In the genomic region with DNA sequence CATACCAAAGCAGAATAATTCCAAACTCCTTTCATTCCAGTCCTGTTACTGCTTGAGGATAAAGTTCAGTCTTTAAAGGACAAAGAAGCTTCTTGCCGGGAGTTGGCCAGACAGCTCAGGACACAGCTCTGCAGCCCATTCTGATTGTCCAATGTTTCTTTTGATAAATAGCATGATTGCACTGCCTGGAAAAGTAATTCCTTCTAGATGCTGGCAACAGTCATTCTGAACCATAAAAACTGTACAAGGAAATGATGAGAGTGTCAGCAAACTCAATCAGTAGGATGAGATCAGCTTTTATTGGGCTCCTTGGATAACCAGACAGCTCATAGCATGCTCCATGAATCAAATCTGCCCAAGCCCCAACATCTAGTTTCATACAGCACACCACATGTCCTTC, we compare ENCODE assay signal across 30 cellular contexts.
A peak's percentile ranks its signal among the peaks of the same experiment; 100 is the strongest.
DNase-seq lines count a peak whose midpoint lies in the region; TF ChIP-seq lines count a peak whose summit lies in the region.
"Had no signal": no experiment of that assay in that cellular context is flagged by ENCODE, and none has a peak within 500 bp of the region (broad histone marks: within the 10 kb centered on the region; RNA-seq: fewer than 3 reads in every experiment).

No MANE protein-coding gene starts in this region.

- no peaks in the 10 kb centered on the region for H3K36me3 Mint-ChIP-seq in activated T-helper 2 cell treated with anti-CD3 and anti-CD28 coated beads, Interferon-gamma antibody, Interleukin-2, Interleukin-4, amounts not matched to agents 10 μg/mL and 5 μg/mL and 100 μg/mL, durations not matched to agents 14 hours and 24 hours and 36 hours (ENCODE audit: low read depth)
- H3K36me3 Mint-ChIP-seq: brain, WTC11 had no signal

- H3K9ac ChIP-seq in mesenchymal stem cell (ENCODE audit: low read length): peak overlapping the region; percentile 61
- H3K9ac ChIP-seq: parathyroid adenoma had no signal

- H3K4me3 Mint-ChIP-seq in activated T-helper 2 cell treated with anti-CD3 and anti-CD28 coated beads, Interferon-gamma antibody, Interleukin-2, Interleukin-4, amounts not matched to agents 10 μg/mL and 5 μg/mL and 100 μg/mL, durations not matched to agents 14 hours and 24 hours and 36 hours (ENCODE audit: low read depth): no peak overlapping the region
- H3K4me3 Mint-ChIP-seq: activated CD4-positive, alpha-beta T cell treated with anti-CD3 and anti-CD28 coated beads, Interleukin-2, amount 10 ng/mL, durations not matched to agents 7 days and 5 days; activated naive CD8-positive, alpha-beta T cell treated with anti-CD3 and anti-CD28 coated beads, Interleukin-2, amount 50 U/mL, for 24 hours; activated T-cell treated with anti-CD3 and anti-CD28 coated beads, Interleukin-2, amount 50 U/mL, for 24 hours; B cell; brain; nephron progenitor cell; WTC11 had no signal

- H3K14ac ChIP-seq in mesenchymal stem cell (ENCODE audit: low read length in 2 of 2): no peak overlapping the region

- H4K91ac ChIP-seq in mesenchymal stem cell (ENCODE audit: low read length): no peak overlapping the region

- no peak overlapping the region for H2BK15ac ChIP-seq in mesenchymal stem cell (ENCODE audit: low read depth, poor library complexity, severe bottlenecking)

- H3K36me3 ChIP-seq in ACC112 (ENCODE audit: insufficient read depth, low read length): no peaks in the 10 kb centered on the region
- no peaks in the 10 kb centered on the region for H3K36me3 ChIP-seq in mesenchymal stem cell (ENCODE audit: control insufficient read depth in 1 of 2, insufficient read depth in 2 of 2, low read depth in 1 of 2, low read length in 2 of 2)
- H3K36me3 ChIP-seq: right lobe of liver, vagina had no signal

- TF ChIP-seq CTCF in astrocyte of the spinal cord (IDR thresholded peaks at IDR 0.05; ENCODE audit: low read depth, low read length): no peak

- peaks cover 7% of the 10 kb centered on the region for H3K27me3 Mint-ChIP-seq in activated T-helper 2 cell treated with anti-CD3 and anti-CD28 coated beads, Interferon-gamma antibody, Interleukin-2, Interleukin-4, amounts not matched to agents 10 μg/mL and 5 μg/mL and 100 μg/mL, durations not matched to agents 14 hours and 24 hours and 36 hours (ENCODE audit: low read depth)
- H3K27me3 Mint-ChIP-seq: activated T-cell treated with anti-CD3 and anti-CD28 coated beads, Interleukin-2, amount 50 U/mL, for 24 hours; brain had no signal

- no peaks in the 10 kb centered on the region for H3K9me3 Mint-ChIP-seq in activated T-helper 2 cell treated with anti-CD3 and anti-CD28 coated beads, Interferon-gamma antibody, Interleukin-2, Interleukin-4, amounts not matched to agents 10 μg/mL and 5 μg/mL and 100 μg/mL, durations not matched to agents 14 hours and 24 hours and 36 hours
- H3K9me3 Mint-ChIP-seq: activated CD4-positive, alpha-beta T cell treated with anti-CD3 and anti-CD28 coated beads, Interleukin-2, amount 10 ng/mL, durations not matched to agents 7 days and 5 days; activated naive CD8-positive, alpha-beta T cell treated with anti-CD3 and anti-CD28 coated beads, Interleukin-2, amount 50 U/mL, for 24 hours; activated T-cell treated with anti-CD3 and anti-CD28 coated beads, Interleukin-2, amount 50 U/mL, for 24 hours; brain; nephron progenitor cell; WTC11 had no signal

- no peak overlapping the region for H3K4me2 ChIP-seq in mesenchymal stem cell (ENCODE audit: low read length, poor library complexity, severe bottlenecking)

- H4K8ac ChIP-seq in mesenchymal stem cell (ENCODE audit: low read length): no peak overlapping the region

- H3K4me1 ChIP-seq in ACC112 (ENCODE audit: control insufficient read depth, insufficient read depth, low read length, unreplicated experiment) (peaks cover 15% of the 10 kb centered on the region), mesenchymal stem cell (ENCODE audit: control insufficient read depth, insufficient read depth, low read depth, low read length) (peaks cover 4% of the 10 kb centered on the region)
- H3K4me1 ChIP-seq: foreskin keratinocyte, parathyroid adenoma, right lobe of liver had no signal

- peak overlapping the region in 1 of 2 experiments; percentile 50 for H3K18ac ChIP-seq in mesenchymal stem cell (ENCODE audit: low read depth in 1 of 2, low read length in 2 of 2)

- no peaks in the 10 kb centered on the region for H3K4me1 Mint-ChIP-seq in activated T-helper 2 cell treated with anti-CD3 and anti-CD28 coated beads, Interferon-gamma antibody, Interleukin-2, Interleukin-4, amounts not matched to agents 10 μg/mL and 5 μg/mL and 100 μg/mL, durations not matched to agents 14 hours and 24 hours and 36 hours (ENCODE audit: low read depth)
- H3K4me1 Mint-ChIP-seq: activated CD4-positive, alpha-beta T cell treated with anti-CD3 and anti-CD28 coated beads, Interleukin-2, amount 10 ng/mL, durations not matched to agents 7 days and 5 days; activated naive CD8-positive, alpha-beta T cell treated with anti-CD3 and anti-CD28 coated beads, Interleukin-2, amount 50 U/mL, for 24 hours; B cell; nephron progenitor cell; WTC11 had no signal

- H3K27ac ChIP-seq in ACC112 (ENCODE audit: low read depth, low read length) (0 out of 2 replicates have a peak overlapping the region, but pooled peaks have one; percentile 8), mesenchymal stem cell (ENCODE audit: low read length, poor library complexity, severe bottlenecking) (no peak overlapping the region)
- H3K27ac ChIP-seq: 22Rv1, foreskin keratinocyte, parathyroid adenoma, right lobe of liver, vagina had no signal

- DNase-seq in GOT3 (lab: John Stamatoyannopoulos, UW) (peak; percentile 10), astrocyte of the spinal cord (ENCODE audit: low read depth, low spot score) (peak; percentile 22), mesenchymal stem cell (peak; percentile 12), posterior vena cava (ENCODE audit: low spot score) (no peak), SIG-M5 (lab: John Stamatoyannopoulos, UW) (no peak), CD1c-positive myeloid dendritic cell (ENCODE audit: extremely low spot score) (no peak)
- DNase-seq in activated T-helper 2 cell treated with anti-CD3 and anti-CD28 coated beads, Interferon-gamma antibody, Interleukin-2, Interleukin-4, amounts not matched to agents 10 μg/mL and 5 μg/mL and 100 μg/mL, durations not matched to agents 14 hours and 24 hours and 36 hours (ENCODE audit: low spot score): no peak
- DNase-seq: activated CD4-positive, alpha-beta T cell treated with anti-CD3 and anti-CD28 coated beads, Interleukin-2, amount 10 ng/mL, durations not matched to agents 7 days and 5 days; activated gamma-delta T cell treated with Interleukin-2 at 50 U/mL for 16 hours; activated naive CD8-positive, alpha-beta T cell treated with anti-CD3 and anti-CD28 coated beads, Interleukin-2, amount 50 U/mL, for 24 hours; activated T-cell treated with anti-CD3 and anti-CD28 coated beads, Interleukin-2, amount 50 U/mL, for 24 hours; DMS53; foreskin keratinocyte; GDM1; left cardiac atrium; NCI-H1092 treated with DMSO at 0.1 percent for 48 hours; NCI-H187; NCI-H526 treated with DMSO at 0.1 percent for 48 hours; nephron progenitor cell; right lobe of liver; SHP77 treated with DMSO at 0.1 percent for 48 hours; stimulated activated naive CD8-positive, alpha-beta T cell treated with anti-CD3 and anti-CD28 coated beads, Interleukin-15, Interleukin-2, amounts not matched to agents 100 U/mL and 50 U/mL, for 24 hours; T1000 had no signal

- in situ Hi-C loops in astrocyte of the spinal cord (cut with HindIII; ENCODE audit: low sequenced_read_pairs): no loop called here

- H2BK5ac ChIP-seq in mesenchymal stem cell (ENCODE audit: low read depth, low read length, poor library complexity, severe bottlenecking): no peak overlapping the region

- no peak overlapping the region for H3K27ac Mint-ChIP-seq in activated T-helper 2 cell treated with anti-CD3 and anti-CD28 coated beads, Interferon-gamma antibody, Interleukin-2, Interleukin-4, amounts not matched to agents 10 μg/mL and 5 μg/mL and 100 μg/mL, durations not matched to agents 14 hours and 24 hours and 36 hours
- H3K27ac Mint-ChIP-seq: activated CD4-positive, alpha-beta T cell treated with anti-CD3 and anti-CD28 coated beads, Interleukin-2, amount 10 ng/mL, durations not matched to agents 7 days and 5 days; activated naive CD8-positive, alpha-beta T cell treated with anti-CD3 and anti-CD28 coated beads, Interleukin-2, amount 50 U/mL, for 24 hours; activated T-cell treated with anti-CD3 and anti-CD28 coated beads, Interleukin-2, amount 50 U/mL, for 24 hours; B cell; brain; nephron progenitor cell; WTC11 had no signal

- H3K4me3 ChIP-seq in ACC112 (ENCODE audit: low read depth, low read length) (no peak overlapping the region), astrocyte of the spinal cord (ENCODE audit: low read depth, low read length) (no peak overlapping the region), mesenchymal stem cell (ENCODE audit: insufficient read depth in 1 of 2, low read depth in 1 of 2, low read length in 2 of 2) (no peak overlapping the region)
- H3K4me3 ChIP-seq: right lobe of liver, vagina had no signal

- no peak overlapping the region for H2AK5ac ChIP-seq in mesenchymal stem cell (ENCODE audit: low read length, severe bottlenecking)

- H2BK120ac ChIP-seq in mesenchymal stem cell (ENCODE audit: low read depth, low read length): no peak overlapping the region

- H3K9me3 ChIP-seq in mesenchymal stem cell (ENCODE audit: control insufficient read depth, low read length): no peaks in the 10 kb centered on the region
- H3K9me3 ChIP-seq: right lobe of liver, vagina had no signal

- no peaks in the 10 kb centered on the region for H3K79me2 ChIP-seq in ACC112 (ENCODE audit: control insufficient read depth, insufficient read depth, low read length, unreplicated experiment)
- H3K79me2 ChIP-seq: parathyroid adenoma had no signal

- H3K27me3 ChIP-seq in ACC112 (ENCODE audit: insufficient read depth, low read length) (no peaks in the 10 kb centered on the region), mesenchymal stem cell (ENCODE audit: control insufficient read depth in 1 of 2, insufficient read depth in 1 of 2, low read length in 2 of 2) (no peaks in the 10 kb centered on the region)
- H3K27me3 ChIP-seq: right lobe of liver, vagina had no signal

- peak overlapping the region; percentile 62 for H2AFZ ChIP-seq in ACC112 (ENCODE audit: low read length, unreplicated experiment)
- H2AFZ ChIP-seq in mesenchymal stem cell (ENCODE audit: low read depth, low read length): no peak overlapping the region
- H2AFZ ChIP-seq: parathyroid adenoma had no signal

- H3K4ac ChIP-seq in mesenchymal stem cell (ENCODE audit: low read depth in 1 of 2, low read length in 2 of 2): no peak overlapping the region

- intact Hi-C loops in activated T-helper 2 cell treated with anti-CD3 and anti-CD28 coated beads, Interferon-gamma antibody, Interleukin-2, Interleukin-4, amounts not matched to agents 10 μg/mL and 5 μg/mL and 100 μg/mL, durations not matched to agents 14 hours and 24 hours and 36 hours (cut with micrococcal nuclease): no loop called here
- intact Hi-C loops in posterior vena cava (cut with DNase I): no loop called here

- no peaks in the 10 kb centered on the region for H3K79me1 ChIP-seq in mesenchymal stem cell (replicated peaks; ENCODE audit: low read length, poor library complexity, severe bottlenecking)

- no peak overlapping the region for H3K23ac ChIP-seq in mesenchymal stem cell (ENCODE audit: low read length in 2 of 2)

- 77% methylated on average over 1 of the region's 1 CpG for WGBS in mesenchymal stem cell

- no peak overlapping the region for H2BK12ac ChIP-seq in mesenchymal stem cell (ENCODE audit: low read length in 2 of 2)

Comparison
In these comparisons a context has a peak if more than half of its experiments do, and no peak if none do; other contexts are left out.
1. DNase-seq: peak in GOT3 (single experiment), astrocyte of the spinal cord (single experiment) and mesenchymal stem cell (single experiment); none in activated T-helper 2 cell treated with anti-CD3 and anti-CD28 coated beads, Interferon-gamma antibody, Interleukin-2, Interleukin-4, amounts not matched to agents 10 μg/mL and 5 μg/mL and 100 μg/mL, durations not matched to agents 14 hours and 24 hours and 36 hours (single experiment), posterior vena cava (single experiment), SIG-M5 (single experiment) and CD1c-positive myeloid dendritic cell (single experiment).